ENCODE assay signal across 18 cellular contexts in the genomic region with DNA sequence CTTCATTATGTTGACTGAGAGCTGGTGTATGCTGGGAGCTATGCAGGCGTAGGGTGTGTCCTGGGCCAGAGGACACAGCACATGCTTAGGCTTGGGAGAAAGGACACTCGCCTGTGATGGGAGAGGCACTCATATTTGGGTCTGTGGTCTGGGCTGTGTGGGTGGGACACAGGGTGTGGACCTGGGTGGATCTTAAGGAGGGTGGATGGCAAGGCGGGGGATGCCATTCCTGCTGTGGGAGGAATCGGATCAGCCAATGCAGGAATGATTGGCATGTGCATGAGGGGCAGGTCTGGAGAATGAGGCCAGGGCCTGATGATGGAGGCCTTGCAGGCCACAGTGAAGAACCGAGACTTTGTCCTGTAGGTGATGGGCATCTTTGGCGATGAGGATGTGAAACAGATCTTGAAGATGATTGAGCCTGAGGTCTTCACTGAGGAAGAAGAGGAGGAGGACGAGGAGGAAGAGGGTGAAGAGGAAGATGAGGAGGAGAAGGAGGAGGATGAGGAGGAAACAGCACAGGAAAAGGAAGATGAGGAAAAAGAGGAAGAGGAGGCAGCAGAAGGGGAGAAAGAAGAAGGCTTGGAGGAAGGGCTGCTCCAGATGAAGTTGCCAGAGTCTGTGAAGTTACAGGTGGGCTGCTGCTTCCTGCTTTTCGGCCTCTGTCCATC. TPM values are rescaled to one million over a fixed set of nuclear protein-coding genes. Genes with fewer than 3 reads are reported as not detected.
DNase-seq lines count a peak whose midpoint lies in the region; ATAC-seq and TF ChIP-seq lines count a peak whose summit lies in the region.
"Had no signal": no experiment of that assay in that cellular context is flagged by ENCODE, and none has a peak within 500 bp of the region (broad histone marks: within the 10 kb centered on the region; RNA-seq: fewer than 3 reads in every experiment).

No MANE protein-coding gene starts in this region.

- H2BK15ac ChIP-seq in mesendoderm (replicated peaks; ENCODE audit: low read depth), result no peak overlapping the region

- H3K27me3 ChIP-seq in mesendoderm (ENCODE audit: insufficient read depth, low read length, poor library complexity) (no peaks in the 10 kb centered on the region), osteoblast (ENCODE audit: insufficient read depth, low read length) (no peaks in the 10 kb centered on the region), gastrocnemius medialis (no peaks in the 10 kb centered on the region)
- H3K27me3 ChIP-seq: BLaER1 treated with 17β-estradiol and CSF1 and Interleukin-3, amounts not matched to agents 10 nM and 100 nM had no signal

- peak overlapping the region; percentile 15 for H3K56ac ChIP-seq in mesendoderm (ENCODE audit: low read length)

- H3K18ac ChIP-seq in mesendoderm (ENCODE audit: low read length), result no peak overlapping the region

- H4K20me1 ChIP-seq in osteoblast (ENCODE audit: insufficient read depth, low read length), result no peaks in the 10 kb centered on the region
- H4K20me1 ChIP-seq: BLaER1 treated with 17β-estradiol and CSF1 and Interleukin-3, amounts not matched to agents 10 nM and 100 nM had no signal

- POLR2A ChIA-PET in WTC11 (lab: Charles Lee), result no interaction called here

- in situ Hi-C loops in gastrocnemius medialis (cut with MboI; ENCODE audit: low sequenced_read_pairs in 4 of 4), result no loop called here

- H3K36me3 Mint-ChIP-seq in WTC11, result peaks cover 51% of the 10 kb centered on the region
- H3K36me3 Mint-ChIP-seq: CD8-positive, alpha-beta T cell had no signal

- WGBS in mesendoderm (ENCODE audit: extremely low coverage, insufficient coverage, low lambda C conversion rate), result no CpG with 5 or more reads among the region's 8 CpGs

- H2AFZ ChIP-seq in osteoblast (ENCODE audit: low read length), result no peak overlapping the region
- H2AFZ ChIP-seq: GM23248 had no signal

- H3K4ac ChIP-seq in mesendoderm (ENCODE audit: low read depth, low read length), result no peak overlapping the region

- CTCF ChIA-PET in WTC11 (lab: Charles Lee), result no interaction called here

- no peak for DNase-seq in WTC11 (ENCODE audit: low spot score)
- DNase-seq in mesendoderm, result no peak
- peak; percentile 60 for DNase-seq in osteoblast (ENCODE audit: insufficient read length, low spot score, missing footprints)
- DNase-seq in left ventricle myocardium superior, result no peak
- DNase-seq in gastrocnemius medialis, result no peak
- DNase-seq: Calu3; CD8-positive, alpha-beta T cell; DMS79 treated with DMSO at 0.1 percent for 48 hours; GF-D8; GM23248; HCEC 1CT; HFFc6; IMR-90 had no signal

- H3K9me3 ChIP-seq in osteoblast (ENCODE audit: low read depth, low read length), result no peaks in the 10 kb centered on the region
- H3K9me3 ChIP-seq in gastrocnemius medialis, result no peaks in the 10 kb centered on the region

- H3K27ac Mint-ChIP-seq in WTC11, result peak overlapping the region; percentile 0; the same call in 1 of the 2 replicates
- H3K27ac Mint-ChIP-seq: B cell; CD8-positive, alpha-beta T cell; HFFc6 had no signal

- H3K4me1 ChIP-seq in mesendoderm (ENCODE audit: control insufficient read depth, low read depth, low read length) (no peaks in the 10 kb centered on the region), osteoblast (ENCODE audit: insufficient read depth, low read length) (no peaks in the 10 kb centered on the region), gastrocnemius medialis (no peaks in the 10 kb centered on the region)

- ATAC-seq in WTC11, result no peak
- no peak for ATAC-seq in left ventricle myocardium superior
- no peak for ATAC-seq in GM18520 (IDR thresholded peaks at IDR 0.05; ENCODE audit: unreplicated experiment)
- ATAC-seq in gastrocnemius medialis, result no peak
- ATAC-seq: CD8-positive, alpha-beta T cell had no signal

- H2AK5ac ChIP-seq in mesendoderm (ENCODE audit: low read length), result no peak overlapping the region

- H2BK120ac ChIP-seq in mesendoderm (ENCODE audit: low read depth, low read length), result no peak overlapping the region

- TF ChIP-seq CTCF in WTC11 (IDR thresholded peaks at IDR 0.05) (no peak), osteoblast (IDR thresholded peaks at IDR 0.05; ENCODE audit: extremely low read depth, low read depth, low read length) (no peak), gastrocnemius medialis (IDR thresholded peaks at IDR 0.05 in 4 of 5, conservative IDR thresholded peaks at IDR 0.05 in 1 of 5) (no peak)

- H3K36me3 ChIP-seq in mesendoderm (ENCODE audit: control insufficient read depth, insufficient read depth, low read length) (no peaks in the 10 kb centered on the region), osteoblast (ENCODE audit: insufficient read depth, low read length) (no peaks in the 10 kb centered on the region), gastrocnemius medialis (peaks cover 4 to 99% of the 10 kb centered on the region in 2 donors)

- H3K4me1 Mint-ChIP-seq in WTC11, result peaks cover 3% of the 10 kb centered on the region

- H3K9me3 Mint-ChIP-seq in WTC11, result peaks cover 13% of the 10 kb centered on the region; the same call in 1 of the 2 replicates

- H3K79me1 ChIP-seq in mesendoderm (ENCODE audit: low read length), result no peaks in the 10 kb centered on the region

- no peak overlapping the region for H4K8ac ChIP-seq in mesendoderm (ENCODE audit: low read depth, low read length)

- H3K23ac ChIP-seq in mesendoderm (ENCODE audit: low read length), result no peak overlapping the region

- no peak overlapping the region for H3K9ac ChIP-seq in mesendoderm (ENCODE audit: low read length)
- H3K9ac ChIP-seq: BLaER1 treated with 17β-estradiol and CSF1 and Interleukin-3, amounts not matched to agents 10 nM and 100 nM; GM23248 had no signal

- H3K4me3 Mint-ChIP-seq in WTC11, result no peak overlapping the region
- H3K4me3 Mint-ChIP-seq: B cell; CD8-positive, alpha-beta T cell; HFFc6 had no signal

- H2BK5ac ChIP-seq in mesendoderm (ENCODE audit: low read length), result no peak overlapping the region

- no peaks in the 10 kb centered on the region for H3K27me3 Mint-ChIP-seq in WTC11 (ENCODE audit: low read depth)

- H3K4me3 ChIP-seq in mesendoderm (ENCODE audit: low read length) (no peak overlapping the region), osteoblast (ENCODE audit: insufficient read depth, low read length) (no peak overlapping the region), gastrocnemius medialis (no peak overlapping the region)
- H3K4me3 ChIP-seq: BLaER1 treated with 17β-estradiol and CSF1 and Interleukin-3, amounts not matched to agents 10 nM and 100 nM; GM23248 had no signal

- H3K79me2 ChIP-seq in mesendoderm (ENCODE audit: control insufficient read depth, insufficient read depth, low read length), result no peaks in the 10 kb centered on the region
- H3K79me2 ChIP-seq in osteoblast (ENCODE audit: insufficient read depth, low read length), result no peaks in the 10 kb centered on the region

- H3K4me2 ChIP-seq in mesendoderm (ENCODE audit: low read length) (no peak overlapping the region), osteoblast (ENCODE audit: insufficient read depth, low read length) (no peak overlapping the region)

- intact Hi-C loops in left ventricle myocardium superior (cut with micrococcal nuclease) (no loop called here), gastrocnemius medialis (cut with DNase I; ENCODE audit: low total_unique reads) (loop anchor here (5.0 kb wide), 1 partner anchor 37 kb away; no protein-coding TSS in a partner anchor)

- no peak for TF ChIP-seq POLR2A in gastrocnemius medialis (IDR thresholded peaks at IDR 0.05)

- H3K27ac ChIP-seq in mesendoderm (ENCODE audit: low read depth, low read length) (no peak overlapping the region), osteoblast (ENCODE audit: low read depth, low read length) (no peak overlapping the region), gastrocnemius medialis (peak overlapping the region in 1 of 4 donors; percentile 27)
- H3K27ac ChIP-seq: BLaER1 treated with 17β-estradiol and CSF1 and Interleukin-3, amounts not matched to agents 10 nM and 100 nM; GM23248 had no signal

- H4K5ac ChIP-seq in mesendoderm (ENCODE audit: low read length), result no peak overlapping the region

TF ChIP-seq in WTC11, 78 proteins besides CTCF, POLR2A, EP300 and RAD21 (continues in another document):
- no peak for TF ChIP-seq ELF4 (CRISPR knock-in tag; IDR thresholded peaks at IDR 0.05; ENCODE audit: low read depth)
- TF ChIP-seq, protein P1, sequence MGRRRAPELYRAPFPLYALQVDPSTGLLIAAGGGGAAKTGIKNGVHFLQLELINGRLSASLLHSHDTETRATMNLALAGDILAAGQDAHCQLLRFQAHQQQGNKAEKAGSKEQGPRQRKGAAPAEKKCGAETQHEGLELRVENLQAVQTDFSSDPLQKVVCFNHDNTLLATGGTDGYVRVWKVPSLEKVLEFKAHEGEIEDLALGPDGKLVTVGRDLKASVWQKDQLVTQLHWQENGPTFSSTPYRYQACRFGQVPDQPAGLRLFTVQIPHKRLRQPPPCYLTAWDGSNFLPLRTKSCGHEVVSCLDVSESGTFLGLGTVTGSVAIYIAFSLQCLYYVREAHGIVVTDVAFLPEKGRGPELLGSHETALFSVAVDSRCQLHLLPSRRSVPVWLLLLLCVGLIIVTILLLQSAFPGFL (CRISPR knock-in tag; IDR thresholded peaks at IDR 0.05; ENCODE audit: borderline replicate concordance), result no peak
- TF ChIP-seq, protein P2, sequence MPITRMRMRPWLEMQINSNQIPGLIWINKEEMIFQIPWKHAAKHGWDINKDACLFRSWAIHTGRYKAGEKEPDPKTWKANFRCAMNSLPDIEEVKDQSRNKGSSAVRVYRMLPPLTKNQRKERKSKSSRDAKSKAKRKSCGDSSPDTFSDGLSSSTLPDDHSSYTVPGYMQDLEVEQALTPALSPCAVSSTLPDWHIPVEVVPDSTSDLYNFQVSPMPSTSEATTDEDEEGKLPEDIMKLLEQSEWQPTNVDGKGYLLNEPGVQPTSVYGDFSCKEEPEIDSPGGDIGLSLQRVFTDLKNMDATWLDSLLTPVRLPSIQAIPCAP (CRISPR knock-in tag; IDR thresholded peaks at IDR 0.05), result no peak
- no peak for TF ChIP-seq FOXK1 (CRISPR knock-in tag; IDR thresholded peaks at IDR 0.05)
- no peak for TF ChIP-seq NFE2L1 (CRISPR knock-in tag; IDR thresholded peaks at IDR 0.05)
- no peak for TF ChIP-seq SMAD3 (CRISPR knock-in tag; IDR thresholded peaks at IDR 0.05; ENCODE audit: borderline replicate concordance)
- TF ChIP-seq NR1H2 (CRISPR knock-in tag; IDR thresholded peaks at IDR 0.05), result no peak
- TF ChIP-seq ETV6 (CRISPR knock-in tag; IDR thresholded peaks at IDR 0.05), result no peak

RNA-seq across cellular contexts. Expression of gene RYR1, which starts 55.5 kb away (rescaled TPM):
- total RNA-seq in WTC11 (2021) (19.8 to 24.2 TPM (median 21.1 TPM) in 3 replicates), osteoblast (under 0.01 TPM in 2 replicates), left ventricle myocardium superior (1.1 TPM), gastrocnemius medialis (100 to 1,000 TPM; 607 to 831 (median 724) TPM)
- 2.8 TPM for polyA plus RNA-seq in mesendoderm (2013, experiment 1 of 2)
- 3.3 TPM for polyA plus RNA-seq in mesendoderm (2013, experiment 2 of 2)
- total RNA-seq: A172, H4, HFFc6, IMR-90 had no signal
- polyA plus RNA-seq: GM23248, IMR-90 had no signal

Comparison
In these comparisons a context has a peak if more than half of its experiments do, and no peak if none do; other contexts are left out.
1. RNA of gene RYR1, which starts 55.5 kb away (total RNA-seq): 607 to 831 TPM in gastrocnemius medialis; 19.8 to 24.2 TPM in WTC11, 1.1 TPM in left ventricle myocardium superior (single experiment) and under 0.01 TPM in osteoblast; every median in the first group is over 10 times any median in the second.